ENCODE assay signal across 11 cellular contexts in genomic region chr6:2020909-2021308, GRCh38.
DNase-seq lines count a peak whose midpoint lies in the region; ATAC-seq and TF ChIP-seq lines count a peak whose summit lies in the region.
"Had no signal": no experiment of that assay in that cellular context is flagged by ENCODE, and none has a peak within 500 bp of the region (broad histone marks: within the 10 kb centered on the region; RNA-seq: fewer than 3 reads in every experiment).

No MANE protein-coding gene starts in this region.

- no peaks in the 10 kb centered on the region for H3K27me3 Mint-ChIP-seq in activated T-cell treated with anti-CD3 and anti-CD28 coated beads, Interleukin-2, amount 50 U/mL, for 4 hours (ENCODE audit: low read depth)

- ATAC-seq in activated T-cell treated with anti-CD3 and anti-CD28 coated beads, Interleukin-2, amount 50 U/mL, for 4 hours: no peak
- ATAC-seq in HG02973 (IDR thresholded peaks at IDR 0.05; ENCODE audit: unreplicated experiment): no peak

- H3K4me1 Mint-ChIP-seq in activated T-cell treated with anti-CD3 and anti-CD28 coated beads, Interleukin-2, amount 50 U/mL, for 4 hours (ENCODE audit: low read depth): peaks cover 23% of the 10 kb centered on the region

- DNase-seq in COR-L47 (lab: John Stamatoyannopoulos, UW): peak; percentile 34
- DNase-seq in Jurkat, Clone E6-1 (ENCODE audit: low read depth, low spot score): peak; percentile 40
- peak; percentile 26 for DNase-seq in glomerular visceral epithelial cell (ENCODE audit: extremely low spot score)
- no peak for DNase-seq in activated T-cell treated with anti-CD3 and anti-CD28 coated beads, Interleukin-2, amount 50 U/mL, for 4 hours
- no peak for DNase-seq in occipital lobe (lab: John Stamatoyannopoulos, UW)
- DNase-seq in foreskin melanocyte: no peak
- DNase-seq: activated naive CD4-positive, alpha-beta T cell treated with Interleukin-2 at 50 U/mL for 16 hours; glutamatergic neuron had no signal

- H3K36me3 Mint-ChIP-seq in activated T-cell treated with anti-CD3 and anti-CD28 coated beads, Interleukin-2, amount 50 U/mL, for 4 hours (ENCODE audit: insufficient read depth): peaks cover 1% of the 10 kb centered on the region

- H3K4me3 Mint-ChIP-seq in activated T-cell treated with anti-CD3 and anti-CD28 coated beads, Interleukin-2, amount 50 U/mL, for 4 hours: no peak overlapping the region

- no peak overlapping the region for H3K4me3 ChIP-seq in Jurkat, Clone E6-1 (ENCODE audit: low read length)
- H3K4me3 ChIP-seq: pancreas had no signal

- H3K9me3 Mint-ChIP-seq in activated T-cell treated with anti-CD3 and anti-CD28 coated beads, Interleukin-2, amount 50 U/mL, for 4 hours: no peaks in the 10 kb centered on the region

TF ChIP-seq in PFSK-1, 5 proteins besides CTCF, POLR2A, EP300 and RAD21:
- peak; percentile 48 for TF ChIP-seq POLR2AphosphoS5 (IDR thresholded peaks at IDR 0.05; ENCODE audit: low read depth, low read length)
- peak in 1 of 2 experiments; percentile 31; a peak in 1 of 4 replicates for TF ChIP-seq REST (IDR thresholded peaks at IDR 0.05; ENCODE audit: insufficient read depth in 1 of 2, low read depth in 2 of 2, low read length in 2 of 2)
- TF ChIP-seq FOXP2 (optimal IDR thresholded peaks at IDR 0.05; ENCODE audit: borderline replicate concordance, extremely low read depth, extremely low read length, insufficient read depth): peak; percentile 29
- peak; percentile 86; the same call in 1 of the 2 replicates for TF ChIP-seq SIN3A (IDR thresholded peaks at IDR 0.05; ENCODE audit: borderline replicate concordance, insufficient read depth, low read length)
- TF ChIP-seq TAF1 (IDR thresholded peaks at IDR 0.05; ENCODE audit: borderline replicate concordance, insufficient read depth, low read length): 0 out of 2 replicates have a peak, but pooled peaks have one; percentile 45

Comparison
In these comparisons a context has a peak if more than half of its experiments do, and no peak if none do; other contexts are left out.
1. DNase-seq: peak in COR-L47 (single experiment), Jurkat, Clone E6-1 (single experiment) and glomerular visceral epithelial cell (single experiment); none in activated T-cell treated with anti-CD3 and anti-CD28 coated beads, Interleukin-2, amount 50 U/mL, for 4 hours (single experiment), occipital lobe (single experiment) and foreskin melanocyte (single experiment).